ENCODE assay signal across 11 cellular contexts in genomic region chr3:13647314-13648059, GRCh38.
DNase-seq lines count a peak whose midpoint lies in the region; TF ChIP-seq lines count a peak whose summit lies in the region.
"Had no signal": no experiment of that assay in that cellular context is flagged by ENCODE, and none has a peak within 500 bp of the region (broad histone marks: within the 10 kb centered on the region; RNA-seq: fewer than 3 reads in every experiment).

No MANE protein-coding gene starts in this region.

- no peak overlapping the region for H3K4me3 Mint-ChIP-seq in activated CD4-positive, alpha-beta T cell treated with anti-CD3 and anti-CD28 coated beads, Interleukin-2, amount 10 ng/mL, durations not matched to agents 24 days and 14 days
- no peak overlapping the region for H3K4me3 Mint-ChIP-seq in progenitor cell of endocrine pancreas (ENCODE audit: low read depth)
- H3K4me3 Mint-ChIP-seq: stimulated activated naive B cell treated with anti-CD40 and anti-IgM and Interleukin-4, amounts not matched to agents 10 μg/mL and 1 μg/mL and 100 μg/mL, for 72 hours had no signal

- H3K9me3 Mint-ChIP-seq in activated CD4-positive, alpha-beta T cell treated with anti-CD3 and anti-CD28 coated beads, Interleukin-2, amount 10 ng/mL, durations not matched to agents 24 days and 14 days: no peaks in the 10 kb centered on the region
- no peaks in the 10 kb centered on the region for H3K9me3 Mint-ChIP-seq in progenitor cell of endocrine pancreas (ENCODE audit: low read depth)
- H3K9me3 Mint-ChIP-seq: CD8-positive, alpha-beta memory T cell; stimulated activated naive B cell treated with anti-CD40 and anti-IgM and Interleukin-4, amounts not matched to agents 10 μg/mL and 1 μg/mL and 100 μg/mL, for 72 hours had no signal

- no peaks in the 10 kb centered on the region for H3K27me3 ChIP-seq in skeletal muscle satellite cell (ENCODE audit: control insufficient read depth, insufficient read depth, low read length)
- peaks cover 0 to 11% of the 10 kb centered on the region in 2 donors for H3K27me3 ChIP-seq in tibial artery
- no peaks in the 10 kb centered on the region for H3K27me3 ChIP-seq in testis

- H3K9me3 ChIP-seq in skeletal muscle satellite cell (replicated peaks; ENCODE audit: low read length) (no peaks in the 10 kb centered on the region), tibial artery (no peaks in the 10 kb centered on the region), testis (no peaks in the 10 kb centered on the region)

- no peak overlapping the region for H3K27ac Mint-ChIP-seq in activated CD4-positive, alpha-beta T cell treated with anti-CD3 and anti-CD28 coated beads, Interleukin-2, amount 10 ng/mL, durations not matched to agents 24 days and 14 days
- H3K27ac Mint-ChIP-seq in progenitor cell of endocrine pancreas: no peak overlapping the region
- H3K27ac Mint-ChIP-seq: stimulated activated naive B cell treated with anti-CD40 and anti-IgM and Interleukin-4, amounts not matched to agents 10 μg/mL and 1 μg/mL and 100 μg/mL, for 72 hours had no signal

- H3K4me3 ChIP-seq in astrocyte of the spinal cord (ENCODE audit: low read depth, low read length) (no peak overlapping the region), skeletal muscle satellite cell (ENCODE audit: low read length) (no peak overlapping the region), tibial artery (no peak overlapping the region), testis (no peak overlapping the region)

- no peak for TF ChIP-seq POLR2A in testis (IDR thresholded peaks at IDR 0.05)

- H3K27me3 Mint-ChIP-seq in activated CD4-positive, alpha-beta T cell treated with anti-CD3 and anti-CD28 coated beads, Interleukin-2, amount 10 ng/mL, durations not matched to agents 24 days and 14 days: peaks cover 43% of the 10 kb centered on the region
- peaks cover 40% of the 10 kb centered on the region for H3K27me3 Mint-ChIP-seq in progenitor cell of endocrine pancreas

- H3K27ac ChIP-seq in tibial artery (no peak overlapping the region), testis (no peak overlapping the region)

- no peak overlapping the region for H3K9ac ChIP-seq in skeletal muscle satellite cell (ENCODE audit: low read depth, low read length)

- H3K4me1 ChIP-seq in skeletal muscle satellite cell (ENCODE audit: control insufficient read depth, insufficient read depth, low read length) (peaks cover 10% of the 10 kb centered on the region), tibial artery (peaks cover 0 to 19% (median 15%) of the 10 kb centered on the region in 4 donors), testis (peaks cover 21% of the 10 kb centered on the region)

- H3K36me3 ChIP-seq in skeletal muscle satellite cell (ENCODE audit: insufficient read depth, low read length) (no peaks in the 10 kb centered on the region), tibial artery (no peaks in the 10 kb centered on the region), testis (ENCODE audit: low read depth, missing control alignments) (no peaks in the 10 kb centered on the region)

- TF ChIP-seq CTCF in astrocyte of the spinal cord (IDR thresholded peaks at IDR 0.05; ENCODE audit: low read depth, low read length): no peak
- no peak for TF ChIP-seq CTCF in tibial artery (IDR thresholded peaks at IDR 0.05)
- no peak for TF ChIP-seq CTCF in progenitor cell of endocrine pancreas (IDR thresholded peaks at IDR 0.05; ENCODE audit: unreplicated experiment)
- TF ChIP-seq CTCF in testis (IDR thresholded peaks at IDR 0.05): no peak

- peak overlapping the region; percentile 57 for H3K4me2 ChIP-seq in skeletal muscle satellite cell (ENCODE audit: low read length)

- DNase-seq in activated CD4-positive, alpha-beta T cell treated with anti-CD3 and anti-CD28 coated beads, Interleukin-2, amount 10 ng/mL, durations not matched to agents 24 days and 14 days: peak; percentile 62
- DNase-seq in activated CD4-positive, alpha-beta T cell treated with anti-CD3 and anti-CD28 coated beads for 1 hour: no peak
- DNase-seq in NCI-H226 (peak; percentile 77), astrocyte of the spinal cord (ENCODE audit: low read depth, low spot score) (peak; percentile 10), tibial artery (no peak), progenitor cell of endocrine pancreas (ENCODE audit: low spot score, unreplicated experiment) (no peak), testis (no peak)
- DNase-seq: NCI-H2081 treated with DMSO at 0.1 percent for 48 hours had no signal

- in situ Hi-C loops in astrocyte of the spinal cord (cut with HindIII; ENCODE audit: low sequenced_read_pairs): no loop called here

- no peaks in the 10 kb centered on the region for H3K36me3 Mint-ChIP-seq in activated CD4-positive, alpha-beta T cell treated with anti-CD3 and anti-CD28 coated beads, Interleukin-2, amount 10 ng/mL, durations not matched to agents 24 days and 14 days (ENCODE audit: low read depth)
- no peaks in the 10 kb centered on the region for H3K36me3 Mint-ChIP-seq in progenitor cell of endocrine pancreas (ENCODE audit: insufficient read depth)
- H3K36me3 Mint-ChIP-seq: CD8-positive, alpha-beta memory T cell; stimulated activated naive B cell treated with anti-CD40 and anti-IgM and Interleukin-4, amounts not matched to agents 10 μg/mL and 1 μg/mL and 100 μg/mL, for 72 hours had no signal

- intact Hi-C loops in activated CD4-positive, alpha-beta T cell treated with anti-CD3 and anti-CD28 coated beads, Interleukin-2, amount 10 ng/mL, durations not matched to agents 24 days and 14 days (cut with micrococcal nuclease): loop anchor here (1.0 kb wide), 2 partner anchors 151 to 555 kb away; no protein-coding TSS in a partner anchor
- intact Hi-C loops in tibial artery (cut with DNase I; ENCODE audit: low total_unique reads): loop anchor here (10.0 kb wide), 1 partner anchor 553 kb away; no protein-coding TSS in a partner anchor
- intact Hi-C loops in testis (cut with DNase I; ENCODE audit: low total_unique reads): loop anchor here (5.0 kb wide), 1 partner anchor 555 kb away; no protein-coding TSS in a partner anchor

- WGBS in testis, 2 donors: 18 to 30% methylated on average over 14 to 19 of the region's 19 CpGs

- H3K4me1 Mint-ChIP-seq in activated CD4-positive, alpha-beta T cell treated with anti-CD3 and anti-CD28 coated beads, Interleukin-2, amount 10 ng/mL, durations not matched to agents 24 days and 14 days: peaks cover 14% of the 10 kb centered on the region
- H3K4me1 Mint-ChIP-seq in progenitor cell of endocrine pancreas (ENCODE audit: low read depth): peaks cover 3% of the 10 kb centered on the region

Comparison
In these comparisons a context has a peak if more than half of its experiments do, and no peak if none do; other contexts are left out.
1. DNase-seq: peak in activated CD4-positive, alpha-beta T cell treated with anti-CD3 and anti-CD28 coated beads, Interleukin-2, amount 10 ng/mL, durations not matched to agents 24 days and 14 days (single experiment), NCI-H226 (single experiment) and astrocyte of the spinal cord (single experiment); none in activated CD4-positive, alpha-beta T cell treated with anti-CD3 and anti-CD28 coated beads for 1 hour (single experiment), tibial artery (0 of 2), progenitor cell of endocrine pancreas (single experiment) and testis (single experiment).